Comparison of ENCODE assay signal across 17 cellular contexts in genomic region chr4:176432811-176433540, GRCh38.
"Had no signal": no experiment of that assay in that cellular context is flagged by ENCODE, and none has a peak within 500 bp of the region (broad histone marks: within the 10 kb centered on the region; RNA-seq: fewer than 3 reads in every experiment).

No MANE protein-coding gene starts in this region.

- H3K9me3 ChIP-seq: colonic mucosa, gastroesophageal sphincter, thoracic aorta had no signal

- H3K4me1 ChIP-seq: colonic mucosa, gastroesophageal sphincter had no signal

- H3K27ac ChIP-seq: colonic mucosa, gastroesophageal sphincter, thoracic aorta had no signal

- H3K27me3 Mint-ChIP-seq: naive B cell; stimulated activated naive B cell treated with anti-CD40 and anti-IgM and Interleukin-4, amounts not matched to agents 10 μg/mL and 1 μg/mL and 100 μg/mL, for 72 hours; stimulated activated naive CD8-positive, alpha-beta T cell treated with anti-CD3 and anti-CD28 coated beads, Interleukin-15, amount 100 ng/mL, for 72 hours had no signal

- H3K27ac Mint-ChIP-seq: endodermal cell; naive B cell; nephron progenitor cell; stimulated activated naive B cell treated with anti-CD40 and anti-IgM and Interleukin-4, amounts not matched to agents 10 μg/mL and 1 μg/mL and 100 μg/mL, for 72 hours; stimulated activated naive CD8-positive, alpha-beta T cell treated with anti-CD3 and anti-CD28 coated beads, Interleukin-15, amount 100 ng/mL, for 72 hours had no signal

- DNase-seq: colonic mucosa; effector CD4-positive, alpha-beta T cell; endodermal cell; foreskin fibroblast; mesendoderm; naive B cell; nephron progenitor cell; posterior cingulate gyrus; stimulated activated CD4-positive, alpha-beta T cell treated with anti-CD3 and anti-CD28 coated beads, Interleukin-2, amount 100 ng/mL, for 24 hours; stimulated activated CD4-positive, alpha-beta T cell treated with anti-CD3 and anti-CD28 coated beads, Interleukin-4, amount 100 ng/mL, for 4 hours; stimulated activated naive B cell treated with anti-CD40 and anti-IgM and Interleukin-4, amounts not matched to agents 10 μg/mL and 1 μg/mL and 100 μg/mL, for 72 hours; stimulated activated naive CD8-positive, alpha-beta T cell treated with anti-CD3 and anti-CD28 coated beads, Interleukin-15, amount 100 ng/mL, for 72 hours; trophoblast cell had no signal

- H3K4me1 Mint-ChIP-seq: endodermal cell, nephron progenitor cell had no signal

- H3K36me3 ChIP-seq: colonic mucosa, gastroesophageal sphincter, thoracic aorta had no signal

- H3K36me3 Mint-ChIP-seq: naive B cell; stimulated activated naive B cell treated with anti-CD40 and anti-IgM and Interleukin-4, amounts not matched to agents 10 μg/mL and 1 μg/mL and 100 μg/mL, for 72 hours had no signal

- H3K27me3 ChIP-seq: colonic mucosa, gastroesophageal sphincter had no signal

- H3K9me3 Mint-ChIP-seq: endodermal cell, nephron progenitor cell had no signal

- ATAC-seq: esophagus mucosa; gastroesophageal sphincter; sciatic nerve; stimulated activated naive B cell treated with anti-CD40 and anti-IgM and Interleukin-4, amounts not matched to agents 10 μg/mL and 1 μg/mL and 100 μg/mL, for 72 hours; stimulated activated naive CD8-positive, alpha-beta T cell treated with anti-CD3 and anti-CD28 coated beads, Interleukin-15, amount 100 ng/mL, for 72 hours had no signal

- H3K4me3 Mint-ChIP-seq: endodermal cell; naive B cell; nephron progenitor cell; stimulated activated naive B cell treated with anti-CD40 and anti-IgM and Interleukin-4, amounts not matched to agents 10 μg/mL and 1 μg/mL and 100 μg/mL, for 72 hours; stimulated activated naive CD8-positive, alpha-beta T cell treated with anti-CD3 and anti-CD28 coated beads, Interleukin-15, amount 100 ng/mL, for 72 hours had no signal

- H3K4me3 ChIP-seq: colonic mucosa, gastroesophageal sphincter, thoracic aorta had no signal
